Comparison of ENCODE assay signal across 8 cellular contexts in genomic region chr6:89353702-89354392, GRCh38. TPM values are rescaled to one million over a fixed set of nuclear protein-coding genes. Genes with fewer than 3 reads are reported as not detected.
DNase-seq lines count a peak whose midpoint lies in the region; ATAC-seq lines count a peak whose summit lies in the region.

No MANE protein-coding gene starts in this region.

- H3K4me3 Mint-ChIP-seq in activated T-cell treated with anti-CD3 and anti-CD28 coated beads, Interleukin-2, amount 50 U/mL, for 24 hours = peak overlapping the region; percentile 91
- peak overlapping the region; percentile 94 to 98 for H3K4me3 Mint-ChIP-seq in stimulated activated naive CD8-positive, alpha-beta T cell treated with anti-CD3 and anti-CD28 coated beads, Interleukin-15, amount 100 ng/mL, for 72 hours

- H3K27me3 Mint-ChIP-seq in activated T-cell treated with anti-CD3 and anti-CD28 coated beads, Interleukin-2, amount 50 U/mL, for 24 hours = no peaks in the 10 kb centered on the region
- no peaks in the 10 kb centered on the region for H3K27me3 Mint-ChIP-seq in stimulated activated naive CD8-positive, alpha-beta T cell treated with anti-CD3 and anti-CD28 coated beads, Interleukin-15, amount 100 ng/mL, for 72 hours

- H3K27ac Mint-ChIP-seq in activated T-cell treated with anti-CD3 and anti-CD28 coated beads, Interleukin-2, amount 50 U/mL, for 24 hours = peak overlapping the region; percentile 88
- peak overlapping the region; percentile 93 to 94 for H3K27ac Mint-ChIP-seq in activated naive CD4-positive, alpha-beta T cell treated with anti-CD3 and anti-CD28 coated beads, Interleukin-2, amount 50 U/mL, for 72 hours
- peak overlapping the region; percentile 94 to 96 for H3K27ac Mint-ChIP-seq in stimulated activated naive CD8-positive, alpha-beta T cell treated with anti-CD3 and anti-CD28 coated beads, Interleukin-15, amount 100 ng/mL, for 72 hours

- no peak for DNase-seq in activated T-cell treated with anti-CD3 and anti-CD28 coated beads, Interleukin-2, amount 50 U/mL, for 24 hours
- DNase-seq in activated T-cell treated with anti-CD3 and anti-CD28 coated beads for 4 hours (no peak), NCI-H128 (lab: John Stamatoyannopoulos, UW; ENCODE audit: unreplicated experiment) (peak; percentile 13), foreskin melanocyte (no peak), pons (ENCODE audit: low spot score) (no peak)
- no peak for DNase-seq in activated naive CD4-positive, alpha-beta T cell treated with anti-CD3 and anti-CD28 coated beads, Interleukin-2, amount 50 U/mL, for 72 hours (ENCODE audit: low spot score in 2 of 2)
- DNase-seq in stimulated activated naive CD8-positive, alpha-beta T cell treated with anti-CD3 and anti-CD28 coated beads, Interleukin-15, amount 100 ng/mL, for 72 hours = no peak

- peaks cover 5% of the 10 kb centered on the region for H3K36me3 Mint-ChIP-seq in activated T-cell treated with anti-CD3 and anti-CD28 coated beads, Interleukin-2, amount 50 U/mL, for 24 hours (ENCODE audit: low read depth)
- peaks cover 7 to 12% of the 10 kb centered on the region in 2 donors for H3K36me3 Mint-ChIP-seq in activated naive CD4-positive, alpha-beta T cell treated with anti-CD3 and anti-CD28 coated beads, Interleukin-2, amount 50 U/mL, for 72 hours

- peaks cover 75% of the 10 kb centered on the region for H3K4me1 Mint-ChIP-seq in activated T-cell treated with anti-CD3 and anti-CD28 coated beads, Interleukin-2, amount 50 U/mL, for 24 hours (ENCODE audit: low read depth)
- peaks cover 72% of the 10 kb centered on the region for H3K4me1 Mint-ChIP-seq in stimulated activated naive CD8-positive, alpha-beta T cell treated with anti-CD3 and anti-CD28 coated beads, Interleukin-15, amount 100 ng/mL, for 72 hours

- no peak for ATAC-seq in activated naive CD4-positive, alpha-beta T cell treated with anti-CD3 and anti-CD28 coated beads, Interleukin-2, amount 50 U/mL, for 72 hours
- no peak for ATAC-seq in stimulated activated naive CD8-positive, alpha-beta T cell treated with anti-CD3 and anti-CD28 coated beads, Interleukin-15, amount 100 ng/mL, for 72 hours
- ATAC-seq in GM18520 (IDR thresholded peaks at IDR 0.05; ENCODE audit: unreplicated experiment) = no peak

- H3K9me3 Mint-ChIP-seq in activated T-cell treated with anti-CD3 and anti-CD28 coated beads, Interleukin-2, amount 50 U/mL, for 24 hours = no peaks in the 10 kb centered on the region
- H3K9me3 Mint-ChIP-seq in activated naive CD4-positive, alpha-beta T cell treated with anti-CD3 and anti-CD28 coated beads, Interleukin-2, amount 50 U/mL, for 72 hours = no peaks in the 10 kb centered on the region
- H3K9me3 Mint-ChIP-seq in stimulated activated naive CD8-positive, alpha-beta T cell treated with anti-CD3 and anti-CD28 coated beads, Interleukin-15, amount 100 ng/mL, for 72 hours = peaks cover 0 to 4% of the 10 kb centered on the region in 2 donors

RNA-seq across cellular contexts. Expression of gene UBE2J1, which starts 1.3 kb away (rescaled TPM):
- 10 to 100 TPM; 15.2 to 20.5 TPM for total RNA-seq in activated naive CD4-positive, alpha-beta T cell treated with anti-CD3 and anti-CD28 coated beads, Interleukin-2, amount 50 U/mL, for 72 hours

RNA-seq across cellular contexts. Expression of gene GABRR2, which starts 38.7 kb away (rescaled TPM):
- total RNA-seq in activated naive CD4-positive, alpha-beta T cell treated with anti-CD3 and anti-CD28 coated beads, Interleukin-2, amount 50 U/mL, for 72 hours = under 1 TPM; 0.14 to 0.29 TPM

RNA-seq across cellular contexts. Expression of gene RRAGD, which starts 58.2 kb away (rescaled TPM):
- 10 to 100 TPM; 20.2 to 20.5 TPM for total RNA-seq in activated naive CD4-positive, alpha-beta T cell treated with anti-CD3 and anti-CD28 coated beads, Interleukin-2, amount 50 U/mL, for 72 hours
